ENCODE assay signal across 21 cellular contexts in genomic region chr3:20246662-20247061, GRCh38.
DNase-seq lines count a peak whose midpoint lies in the region; ATAC-seq, FAIRE-seq and TF ChIP-seq lines count a peak whose summit lies in the region.
"Had no signal": no experiment of that assay in that cellular context is flagged by ENCODE, and none has a peak within 500 bp of the region (broad histone marks: within the 10 kb centered on the region; RNA-seq: fewer than 3 reads in every experiment).

No MANE protein-coding gene starts in this region.

- ATAC-seq in GM18511 (IDR thresholded peaks at IDR 0.05; ENCODE audit: unreplicated experiment) (peak; percentile 77), GM21381 (IDR thresholded peaks at IDR 0.05; ENCODE audit: unreplicated experiment) (peak; percentile 82), HG02885 (IDR thresholded peaks at IDR 0.05; ENCODE audit: poor library complexity, unreplicated experiment) (peak; percentile 94), HG03565 (IDR thresholded peaks at IDR 0.05; ENCODE audit: unreplicated experiment) (peak; percentile 97), psoas muscle (no peak)
- ATAC-seq: esophagus mucosa; left ventricle myocardium superior; naive thymus-derived CD4-positive, alpha-beta T cell had no signal

- H3K36me3 Mint-ChIP-seq in type B pancreatic cell, result no peaks in the 10 kb centered on the region

- H3K4me3 Mint-ChIP-seq in type B pancreatic cell, result no peak overlapping the region
- H3K4me3 Mint-ChIP-seq: naive thymus-derived CD4-positive, alpha-beta T cell; T-helper 1 cell treated with Interleukin-12 subunit alpha and Interleukin-12 subunit beta and Interleukin-4 antibody, amounts not matched to agents 30 μg/mL and 1 μg/mL, for 36 hours had no signal

- H3K4me3 ChIP-seq in psoas muscle, result no peak overlapping the region
- no peak overlapping the region for H3K4me3 ChIP-seq in kidney (ENCODE audit: low read length in 2 of 2)
- H3K4me3 ChIP-seq: colonic mucosa had no signal

- H3K36me3 ChIP-seq in psoas muscle (ENCODE audit: insufficient read depth in 1 of 2, low read depth in 1 of 2), result no peaks in the 10 kb centered on the region
- no peaks in the 10 kb centered on the region for H3K36me3 ChIP-seq in kidney (ENCODE audit: control insufficient read depth in 1 of 2, insufficient read depth in 2 of 2, low read length in 2 of 2)
- H3K36me3 ChIP-seq: colonic mucosa had no signal

- no peaks in the 10 kb centered on the region for H3K9me3 Mint-ChIP-seq in type B pancreatic cell

- H3K27me3 Mint-ChIP-seq in type B pancreatic cell, result no peaks in the 10 kb centered on the region

- H3K4me1 Mint-ChIP-seq in type B pancreatic cell (ENCODE audit: unreplicated experiment), result no peaks in the 10 kb centered on the region
- H3K4me1 Mint-ChIP-seq: naive thymus-derived CD4-positive, alpha-beta T cell had no signal

- no peaks in the 10 kb centered on the region for H3K27me3 ChIP-seq in psoas muscle (ENCODE audit: insufficient read depth in 3 of 3, low read length in 2 of 3)
- H3K27me3 ChIP-seq: colonic mucosa had no signal

- TF ChIP-seq CTCF in type B pancreatic cell (conservative IDR thresholded peaks at IDR 0.05) (no peak), psoas muscle (IDR thresholded peaks at IDR 0.05) (no peak), kidney (IDR thresholded peaks at IDR 0.05; ENCODE audit: borderline replicate concordance, extremely low read depth, insufficient read depth) (no peak)

- H3K9me3 ChIP-seq in psoas muscle (peaks cover 4% of the 10 kb centered on the region), kidney (ENCODE audit: control insufficient read depth in 1 of 2, low read length in 2 of 2) (no peaks in the 10 kb centered on the region)
- H3K9me3 ChIP-seq: colonic mucosa had no signal

- H3K4me1 ChIP-seq in psoas muscle, result no peaks in the 10 kb centered on the region
- no peaks in the 10 kb centered on the region for H3K4me1 ChIP-seq in kidney (ENCODE audit: control insufficient read depth in 1 of 2, insufficient read depth in 1 of 2, low read depth in 1 of 2, low read length in 2 of 2)
- H3K4me1 ChIP-seq: colonic mucosa had no signal

- intact Hi-C loops in psoas muscle (cut with DNase I), result no loop called here
- intact Hi-C loops in kidney (cut with DNase I), result no loop called here

- FAIRE-seq in kidney (lab: Jason Lieb, UNC), result no peak
- FAIRE-seq: RCC 7860 had no signal

- H3K9ac ChIP-seq in kidney (ENCODE audit: low read length in 2 of 2), result no peak overlapping the region

- 79 to 90% (median 87%) methylated on average over 1 of the region's 1 CpG for WGBS in psoas muscle, 3 donors

- H3K27ac Mint-ChIP-seq in type B pancreatic cell, result no peak overlapping the region
- H3K27ac Mint-ChIP-seq: naive thymus-derived CD4-positive, alpha-beta T cell; T-helper 1 cell treated with Interleukin-12 subunit alpha and Interleukin-12 subunit beta and Interleukin-4 antibody, amounts not matched to agents 30 μg/mL and 1 μg/mL, for 36 hours had no signal

- no peak overlapping the region for H3K27ac ChIP-seq in psoas muscle
- no peak overlapping the region for H3K27ac ChIP-seq in kidney (ENCODE audit: low read depth in 2 of 2, low read length in 2 of 2)
- H3K27ac ChIP-seq: colonic mucosa had no signal

- no peak for DNase-seq in type B pancreatic cell (ENCODE audit: extremely low spot score, unreplicated experiment)
- no peak for DNase-seq in psoas muscle
- no peak for DNase-seq in stimulated activated CD4-positive, alpha-beta T cell treated with anti-CD3 and anti-CD28 coated beads, Interleukin-4, amount 100 ng/mL, for 1 hour
- no peak for DNase-seq in kidney
- DNase-seq: activated T-cell treated with anti-CD3 and anti-CD28 coated beads, Interleukin-2, amount 50 U/mL, for 1 hour; AML-193; amygdala; colonic mucosa; DMS 273 treated with DMSO at 0.1 percent for 48 hours; left ventricle myocardium superior; naive thymus-derived CD4-positive, alpha-beta T cell; retina; stimulated activated CD4-positive, alpha-beta T cell treated with anti-CD3 and anti-CD28 coated beads, Interleukin-4, amount 100 ng/mL, for 24 hours; stimulated activated naive CD4-positive, alpha-beta T cell had no signal

Comparison
In these comparisons a context has a peak if more than half of its experiments do, and no peak if none do; other contexts are left out.
1. ATAC-seq: peak in GM18511 (single experiment), GM21381 (single experiment), HG02885 (single experiment) and HG03565 (single experiment); none in psoas muscle (0 of 4).